ENCODE assay signal across 23 cellular contexts in genomic region chr3:182309120-182309519, GRCh38.
A peak's percentile ranks its signal among the peaks of the same experiment; 100 is the strongest.
DNase-seq lines count a peak whose midpoint lies in the region; ATAC-seq lines count a peak whose summit lies in the region.
"Had no signal": no experiment of that assay in that cellular context is flagged by ENCODE, and none has a peak within 500 bp of the region (broad histone marks: within the 10 kb centered on the region; RNA-seq: fewer than 3 reads in every experiment).

No MANE protein-coding gene starts in this region.

- H3K9me3 ChIP-seq in naive thymus-derived CD4-positive, alpha-beta T cell (ENCODE audit: control insufficient read depth in 2 of 3, low read length in 3 of 3) = no peaks in the 10 kb centered on the region
- H3K9me3 ChIP-seq: BLaER1, thoracic aorta had no signal

- no peaks in the 10 kb centered on the region for H3K4me1 ChIP-seq in naive thymus-derived CD4-positive, alpha-beta T cell (ENCODE audit: control insufficient read depth in 2 of 2, insufficient read depth in 2 of 2, low read length in 2 of 2)
- H3K4me1 ChIP-seq: foreskin keratinocyte had no signal

- no peak overlapping the region for H3K4me3 ChIP-seq in naive thymus-derived CD4-positive, alpha-beta T cell (ENCODE audit: low read length)
- H3K4me3 ChIP-seq: BLaER1, thoracic aorta had no signal

- peaks cover 0 to 4% (median 0%) of the 10 kb centered on the region in 5 donors for H3K27me3 Mint-ChIP-seq in naive thymus-derived CD4-positive, alpha-beta T cell

- DNase-seq in A172 (ENCODE audit: low spot score) = peak; percentile 65
- DNase-seq in HT1080 (ENCODE audit: low read depth) = peak; percentile 70
- peak; percentile 49 for DNase-seq in RKO (ENCODE audit: low spot score)
- DNase-seq in glomerular visceral epithelial cell (ENCODE audit: extremely low spot score) = peak; percentile 5
- DNase-seq in naive thymus-derived CD4-positive, alpha-beta T cell = no peak
- DNase-seq: activated CD4-positive, alpha-beta T cell treated with anti-CD3 and anti-CD28 coated beads, Interleukin-2, amount 50 U/mL, for 4 hours; activated gamma-delta T cell; dermis blood vessel endothelial cell; foreskin keratinocyte; GDM1; islet precursor cell; natural killer cell; NCI-H1417 treated with DMSO at 0.1 percent for 48 hours; NCI-H2171; posterior cingulate gyrus; stimulated activated CD4-positive, alpha-beta T cell treated with anti-CD3 and anti-CD28 coated beads, Interleukin-2, amount 100 ng/mL, for 24 hours; stimulated activated naive CD4-positive, alpha-beta T cell; WERI-Rb-1 had no signal

- intact Hi-C loops in naive thymus-derived CD4-positive, alpha-beta T cell (cut with micrococcal nuclease) = no loop called here

- no peaks in the 10 kb centered on the region for H3K27me3 ChIP-seq in naive thymus-derived CD4-positive, alpha-beta T cell (ENCODE audit: control insufficient read depth in 2 of 2, insufficient read depth in 2 of 2, low read length in 2 of 2)
- H3K27me3 ChIP-seq: BLaER1, foreskin keratinocyte had no signal

- no peak overlapping the region for H3K27ac Mint-ChIP-seq in naive thymus-derived CD4-positive, alpha-beta T cell
- H3K27ac Mint-ChIP-seq: natural killer cell had no signal

- H3K36me3 ChIP-seq in naive thymus-derived CD4-positive, alpha-beta T cell (ENCODE audit: control insufficient read depth in 2 of 3, insufficient read depth in 3 of 3, low read length in 3 of 3) = no peaks in the 10 kb centered on the region
- H3K36me3 ChIP-seq: BLaER1, thoracic aorta, WERI-Rb-1 had no signal

- H3K36me3 Mint-ChIP-seq in naive thymus-derived CD4-positive, alpha-beta T cell = no peaks in the 10 kb centered on the region
- H3K36me3 Mint-ChIP-seq: natural killer cell had no signal

- POLR2A ChIA-PET in naive thymus-derived CD4-positive, alpha-beta T cell (lab: Charles Lee) = no interaction called here

- H3K27ac ChIP-seq in naive thymus-derived CD4-positive, alpha-beta T cell (ENCODE audit: low read depth, low read length) = no peak overlapping the region
- H3K27ac ChIP-seq: BLaER1, foreskin keratinocyte, thoracic aorta, WERI-Rb-1 had no signal

- no peak for ATAC-seq in naive thymus-derived CD4-positive, alpha-beta T cell
- ATAC-seq in HG02763 (IDR thresholded peaks at IDR 0.05; ENCODE audit: unreplicated experiment) (no peak), GM19455 (IDR thresholded peaks at IDR 0.05; ENCODE audit: unreplicated experiment) (no peak), HG03520 (IDR thresholded peaks at IDR 0.05; ENCODE audit: unreplicated experiment) (no peak)
- ATAC-seq: foreskin keratinocyte, natural killer cell had no signal

- H3K9me3 Mint-ChIP-seq in naive thymus-derived CD4-positive, alpha-beta T cell = peaks cover 0 to 15% (median 6%) of the 10 kb centered on the region in 11 donors

- H3K4me1 Mint-ChIP-seq in naive thymus-derived CD4-positive, alpha-beta T cell = no peaks in the 10 kb centered on the region
- H3K4me1 Mint-ChIP-seq: natural killer cell had no signal

- H3K4me3 Mint-ChIP-seq in naive thymus-derived CD4-positive, alpha-beta T cell = no peak overlapping the region
- H3K4me3 Mint-ChIP-seq: natural killer cell had no signal

- CTCF ChIA-PET in naive thymus-derived CD4-positive, alpha-beta T cell (lab: Charles Lee) = no interaction called here

Comparison
In these comparisons a context has a peak if more than half of its experiments do, and no peak if none do; other contexts are left out.
1. DNase-seq: peak in A172 (single experiment), HT1080 (single experiment), RKO (single experiment) and glomerular visceral epithelial cell (single experiment); none in naive thymus-derived CD4-positive, alpha-beta T cell (0 of 9).